Comparison of ENCODE assay signal across 27 cellular contexts in genomic region chr18:317618-318017, GRCh38.
"Had no signal": no experiment of that assay in that cellular context is flagged by ENCODE, and none has a peak within 500 bp of the region (broad histone marks: within the 10 kb centered on the region; RNA-seq: fewer than 3 reads in every experiment).

No MANE protein-coding gene starts in this region.

- ATAC-seq: activated CD4-positive, CD25-positive, alpha-beta regulatory T cell treated with anti-CD3 and anti-CD28 coated beads, Interleukin-2, amount 50 U/mL, for 24 hours; gastroesophageal sphincter; natural killer cell; stimulated activated naive B cell treated with anti-CD40 and anti-IgM and Interleukin-4, amounts not matched to agents 10 μg/mL and 1 μg/mL and 100 μg/mL, for 72 hours had no signal

- DNase-seq: activated CD4-positive, alpha-beta memory T cell treated with anti-CD3 and anti-CD28 coated beads for 36 hours; activated CD4-positive, alpha-beta T cell treated with anti-CD3 and anti-CD28 coated beads, Interleukin-2, amount 10 ng/mL, durations not matched to agents 24 days and 14 days; activated CD8-positive, alpha-beta memory T cell treated with anti-CD3 and anti-CD28 coated beads, Interleukin-2, amount 50 U/mL, for 4 hours; activated effector memory CD4-positive, alpha-beta T cell treated with anti-CD3 and anti-CD28 coated beads, Interleukin-2, amount 50 U/mL, for 16 hours; activated naive CD4-positive, alpha-beta T cell treated with anti-CD3 and anti-CD28 coated beads for 36 hours; activated naive CD8-positive, alpha-beta T cell treated with anti-CD3 and anti-CD28 coated beads for 36 hours; activated T-cell treated with anti-CD3 and anti-CD28 coated beads, Interleukin-2, amount 50 U/mL, for 1 hour; adrenal gland; caudate nucleus; cortex of kidney; islet precursor cell; natural killer cell; occipital lobe; stimulated activated CD4-positive, alpha-beta T cell treated with anti-CD3 and anti-CD28 coated beads, Interleukin-15, amount 100 ng/mL, for 24 hours; stimulated activated CD4-positive, alpha-beta T cell treated with anti-CD3 and anti-CD28 coated beads, Interleukin-2, amount 100 ng/mL, for 24 hours; stimulated activated naive B cell treated with anti-CD40 and anti-IgM and Interleukin-4, amounts not matched to agents 10 μg/mL and 1 μg/mL and 100 μg/mL, for 72 hours; stomach; WERI-Rb-1 had no signal

- FAIRE-seq: endothelial cell of umbilical vein had no signal

- H3K27me3 ChIP-seq: adrenal gland, ascending aorta, gastroesophageal sphincter, hepatocyte, neural progenitor cell, right atrium auricular region, stomach, thyroid gland had no signal

- H3K4me3 ChIP-seq: adrenal gland, ascending aorta, gastroesophageal sphincter, hepatocyte, neural progenitor cell, right atrium auricular region, stomach, thyroid gland had no signal

- H3K27ac ChIP-seq: adrenal gland, ascending aorta, gastroesophageal sphincter, hepatocyte, neural progenitor cell, parathyroid adenoma, right atrium auricular region, stomach, thyroid gland, WERI-Rb-1 had no signal

- H3K36me3 ChIP-seq: adrenal gland, ascending aorta, gastroesophageal sphincter, neural progenitor cell, right atrium auricular region, stomach, thyroid gland, WERI-Rb-1 had no signal

- H3K4me1 ChIP-seq: parathyroid adenoma had no signal

- H3K9me3 ChIP-seq: adrenal gland, ascending aorta, gastroesophageal sphincter, right atrium auricular region, stomach, thyroid gland had no signal
